ENCODE assay signal across 1 cellular context in genomic region chr3:39718674-39719595, GRCh38.
TF ChIP-seq lines count a peak whose summit lies in the region.

No MANE protein-coding gene starts in this region.

TF ChIP-seq in IMR-90, 13 proteins besides CTCF, POLR2A, EP300 and RAD21 (continued from another document):
- TF ChIP-seq ELK1 (IDR thresholded peaks at IDR 0.05; ENCODE audit: borderline replicate concordance, low read depth, low read length): no peak
- no peak for TF ChIP-seq RCOR1 (IDR thresholded peaks at IDR 0.05; ENCODE audit: insufficient replicate concordance, low read length)
